In genomic region chr15:99343836-99344551, GRCh38 we compare ENCODE assay signal across 8 cellular contexts.
DNase-seq lines count a peak whose midpoint lies in the region; ATAC-seq and TF ChIP-seq lines count a peak whose summit lies in the region.

No MANE protein-coding gene starts in this region.

- H3K27me3 Mint-ChIP-seq in WTC11 (ENCODE audit: low read depth) (no peaks in the 10 kb centered on the region), nephron progenitor cell (ENCODE audit: low read depth, poor library complexity) (no peaks in the 10 kb centered on the region)

- H3K9me3 Mint-ChIP-seq in WTC11: no peaks in the 10 kb centered on the region
- no peaks in the 10 kb centered on the region for H3K9me3 Mint-ChIP-seq in nephron progenitor cell

- H3K27me3 ChIP-seq in aorta (ENCODE audit: control insufficient read depth in 1 of 2, insufficient read depth in 2 of 2, low read length in 1 of 2) (no peaks in the 10 kb centered on the region), PC-9 (ENCODE audit: insufficient read depth, low read depth) (no peaks in the 10 kb centered on the region)

- no peaks in the 10 kb centered on the region for H4K20me1 ChIP-seq in PC-9 (ENCODE audit: insufficient read depth)

- no peaks in the 10 kb centered on the region for H3K36me3 Mint-ChIP-seq in WTC11
- H3K36me3 Mint-ChIP-seq in nephron progenitor cell (ENCODE audit: low read depth): peaks cover 2% of the 10 kb centered on the region

- H2AFZ ChIP-seq in PC-9: no peak overlapping the region

- H3K4me1 ChIP-seq in aorta (ENCODE audit: control insufficient read depth in 1 of 2, insufficient read depth in 2 of 2, low read length in 2 of 2): no peaks in the 10 kb centered on the region
- peaks cover 16% of the 10 kb centered on the region; the same call in 1 of the 2 replicates for H3K4me1 ChIP-seq in PC-9 (replicated peaks; ENCODE audit: insufficient read depth)

- ATAC-seq in WTC11 (peak; percentile 100), aorta (ENCODE audit: low FRiP score) (no peak), GM21528 (IDR thresholded peaks at IDR 0.05; ENCODE audit: low FRiP score, unreplicated experiment) (no peak)

- in situ Hi-C loops in GM13977 (cut with MboI; ENCODE audit: low pct_unique_long_range_greater_than_20kb, low sequenced_read_pairs, unreplicated experiment): no loop called here

- no peak overlapping the region for H3K27ac Mint-ChIP-seq in WTC11
- H3K27ac Mint-ChIP-seq in nephron progenitor cell: no peak overlapping the region

- intact Hi-C loops in aorta (cut with DNase I): no loop called here
- intact Hi-C loops in PC-9 (cut with micrococcal nuclease; ENCODE audit: unreplicated experiment): no loop called here

- H3K4me3 ChIP-seq in aorta (ENCODE audit: low read length in 2 of 2): no peak overlapping the region
- no peak overlapping the region for H3K4me3 ChIP-seq in PC-9

- no peaks in the 10 kb centered on the region for H3K79me2 ChIP-seq in PC-9 (ENCODE audit: low read depth)

- no peaks in the 10 kb centered on the region for H3K9me3 ChIP-seq in aorta (ENCODE audit: control insufficient read depth, low read length)
- H3K9me3 ChIP-seq in PC-9 (ENCODE audit: insufficient read depth, low read depth): no peaks in the 10 kb centered on the region

- peaks cover 3% of the 10 kb centered on the region; the same call in 1 of the 2 replicates for H3F3A ChIP-seq in PC-9 (ENCODE audit: insufficient read depth, low read depth)

- H3K36me3 ChIP-seq in aorta (ENCODE audit: control insufficient read depth in 1 of 2, insufficient read depth in 2 of 2, low read length in 1 of 2) (no peaks in the 10 kb centered on the region), PC-9 (ENCODE audit: low read depth) (no peaks in the 10 kb centered on the region)

- POLR2A ChIA-PET in WTC11 (lab: Charles Lee): interaction anchor here (0.6 kb wide), 1 partner anchor 358 kb away, joined by 3 read pairs; no protein-coding TSS in a partner anchor
- POLR2A ChIA-PET in PC-9 (lab: Charles Lee; ENCODE audit: unreplicated experiment): no interaction called here

- H3K9me2 ChIP-seq in PC-9 (ENCODE audit: insufficient read depth): no peaks in the 10 kb centered on the region

- no peak overlapping the region for H3K27ac ChIP-seq in aorta (ENCODE audit: low read depth in 1 of 2, low read length in 2 of 2)
- no peak overlapping the region for H3K27ac ChIP-seq in PC-9

- DNase-seq in GM13977 (ENCODE audit: low spot score) (no peak), WTC11 (ENCODE audit: low spot score) (peak; percentile 66), dermis microvascular lymphatic vessel endothelial cell (ENCODE audit: low read depth in 2 of 2) (peak; percentile 27 to 70), nephron progenitor cell (peak; percentile 33), aorta (peak; percentile 48 to 74), PC-9 (no peak), NCI-H2029 (lab: John Stamatoyannopoulos, UW) (no peak)

- H3K4me3 Mint-ChIP-seq in WTC11 (no peak overlapping the region), nephron progenitor cell (no peak overlapping the region)

- 34 to 40% methylated on average over 11 of the region's 11 CpGs for WGBS in aorta, 2 donors

- CTCF ChIA-PET in WTC11 (lab: Charles Lee) (interaction anchor here (0.6 to 1.6 kb wide), 10 partner anchors 9 to 360 kb away, joined by 3 to 11 read pairs (median 4); no protein-coding TSS in a partner anchor), PC-9 (lab: Charles Lee) (no interaction called here)

- no peak overlapping the region for H3K4me2 ChIP-seq in PC-9

- TF ChIP-seq CTCF in GM13977 (IDR thresholded peaks at IDR 0.05; ENCODE audit: extremely low read depth, insufficient read depth, missing control alignments) (peak; percentile 41), WTC11 (IDR thresholded peaks at IDR 0.05) (peak; percentile 31; the same call in 1 of the 2 replicates), nephron progenitor cell (IDR thresholded peaks at IDR 0.05) (peak; percentile 39), PC-9 (conservative IDR thresholded peaks at IDR 0.05) (no peak)

- no TSS peak for BruUV-seq in PC-9 (replicated peaks; lab: Mats Ljungman, UMichigan)

- H3K4me1 Mint-ChIP-seq in WTC11: no peaks in the 10 kb centered on the region
- H3K4me1 Mint-ChIP-seq in nephron progenitor cell: no peaks in the 10 kb centered on the region

TF ChIP-seq in WTC11, 78 proteins besides CTCF, POLR2A, EP300 and RAD21:
- no peak for TF ChIP-seq ZNF121 (CRISPR knock-in tag; IDR thresholded peaks at IDR 0.05)
- TF ChIP-seq ZNF219 (CRISPR knock-in tag; IDR thresholded peaks at IDR 0.05; ENCODE audit: borderline replicate concordance): no peak
- no peak for TF ChIP-seq PRDM15 (CRISPR knock-in tag; IDR thresholded peaks at IDR 0.05)
- no peak for TF ChIP-seq ZBTB43 (CRISPR knock-in tag; IDR thresholded peaks at IDR 0.05)
- TF ChIP-seq, protein P1, sequence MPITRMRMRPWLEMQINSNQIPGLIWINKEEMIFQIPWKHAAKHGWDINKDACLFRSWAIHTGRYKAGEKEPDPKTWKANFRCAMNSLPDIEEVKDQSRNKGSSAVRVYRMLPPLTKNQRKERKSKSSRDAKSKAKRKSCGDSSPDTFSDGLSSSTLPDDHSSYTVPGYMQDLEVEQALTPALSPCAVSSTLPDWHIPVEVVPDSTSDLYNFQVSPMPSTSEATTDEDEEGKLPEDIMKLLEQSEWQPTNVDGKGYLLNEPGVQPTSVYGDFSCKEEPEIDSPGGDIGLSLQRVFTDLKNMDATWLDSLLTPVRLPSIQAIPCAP (CRISPR knock-in tag; IDR thresholded peaks at IDR 0.05): no peak

Comparison
In these comparisons a context has a peak if more than half of its experiments do, and no peak if none do; other contexts are left out.
1. DNase-seq: peak in WTC11 (single experiment), dermis microvascular lymphatic vessel endothelial cell (2 of 2), nephron progenitor cell (single experiment) and aorta (2 of 2); none in GM13977 (single experiment), PC-9 (0 of 2) and NCI-H2029 (single experiment).